ENCODE assay signal across 8 cellular contexts in the genomic region with DNA sequence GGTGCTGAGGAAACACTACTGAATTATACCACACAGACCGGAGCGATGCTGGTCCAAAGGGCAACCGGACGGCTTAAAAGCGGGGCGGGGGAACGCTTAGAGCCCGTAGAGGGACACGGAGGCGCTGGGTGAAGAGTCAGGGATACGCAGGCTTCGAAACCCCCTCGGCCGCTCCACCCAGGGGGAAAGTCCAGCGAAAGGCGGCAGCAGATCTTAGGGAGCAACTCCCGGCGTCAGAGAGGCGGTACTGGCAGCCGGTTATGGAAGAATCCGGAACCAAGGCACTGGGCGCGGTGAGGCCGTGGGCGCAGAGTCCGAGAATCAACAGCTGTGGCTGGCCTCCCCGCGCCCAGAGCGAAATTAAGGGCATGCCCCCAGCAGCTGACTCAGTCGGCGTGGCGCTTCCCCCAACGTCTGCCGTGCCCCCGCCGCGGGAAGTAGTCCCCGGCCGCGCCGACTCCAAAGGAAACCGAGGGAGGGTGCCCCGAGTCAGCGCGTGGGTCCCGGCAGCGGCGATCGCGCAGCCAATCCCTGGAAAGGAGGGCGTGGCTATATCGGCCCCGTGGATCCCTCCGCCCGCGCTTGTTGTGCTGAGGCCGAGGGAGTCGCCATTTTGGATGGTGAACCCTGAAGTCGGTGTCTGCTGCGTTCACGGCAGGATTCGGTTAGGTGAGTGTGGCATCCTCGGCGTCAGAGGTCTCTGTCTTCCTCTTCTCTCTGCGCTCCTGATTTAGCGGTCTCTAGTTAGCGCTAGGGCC. TPM values are rescaled to one million over a fixed set of nuclear protein-coding genes. Genes with fewer than 3 reads are reported as not detected.
DNase-seq lines count a peak whose midpoint lies in the region; ATAC-seq and TF ChIP-seq lines count a peak whose summit lies in the region.

Gene IST1 (plus strand): TSS at position 611 of the 758 bp plus-strand sequence. CDS start 20,110 bp downstream, outside the sequence.

- peaks cover 11% of the 10 kb centered on the region for H3K4me1 Mint-ChIP-seq in activated CD4-positive, alpha-beta T cell treated with anti-CD3 and anti-CD28 coated beads, Interleukin-2, amount 10 ng/mL, durations not matched to agents 24 days and 14 days

- peaks cover 10% of the 10 kb centered on the region for H3K36me3 Mint-ChIP-seq in activated CD4-positive, alpha-beta T cell treated with anti-CD3 and anti-CD28 coated beads, Interleukin-2, amount 10 ng/mL, durations not matched to agents 24 days and 14 days (ENCODE audit: low read depth)

- no peaks in the 10 kb centered on the region for H3K27me3 ChIP-seq in BE2C

- no peaks in the 10 kb centered on the region for H3K9me3 Mint-ChIP-seq in activated CD4-positive, alpha-beta T cell treated with anti-CD3 and anti-CD28 coated beads, Interleukin-2, amount 10 ng/mL, durations not matched to agents 24 days and 14 days

- intact Hi-C loops in activated CD4-positive, alpha-beta T cell treated with anti-CD3 and anti-CD28 coated beads, Interleukin-2, amount 10 ng/mL, durations not matched to agents 24 days and 14 days (cut with micrococcal nuclease): loop anchor here (1.0 to 5.0 kb wide), 8 partner anchors 11 to 199 kb away; partner anchors contain the start of genes AP1G1, ATXN1L, DHODH and PHLPP2

- peaks cover 3% of the 10 kb centered on the region; the same call in 1 of the 2 replicates for H3K4me1 ChIP-seq in BE2C

- H3K9me3 ChIP-seq in BE2C: no peaks in the 10 kb centered on the region

- peaks cover 1% of the 10 kb centered on the region for H3K27me3 Mint-ChIP-seq in activated CD4-positive, alpha-beta T cell treated with anti-CD3 and anti-CD28 coated beads, Interleukin-2, amount 10 ng/mL, durations not matched to agents 24 days and 14 days

- H3K27ac Mint-ChIP-seq in activated CD4-positive, alpha-beta T cell treated with anti-CD3 and anti-CD28 coated beads, Interleukin-2, amount 10 ng/mL, durations not matched to agents 24 days and 14 days: peak within 1 kb of the TSS; percentile 95

- peaks cover 10% of the 10 kb centered on the region for H3K36me3 ChIP-seq in BE2C

- peak; percentile 83 for ATAC-seq in HG03442 (IDR thresholded peaks at IDR 0.05; ENCODE audit: unreplicated experiment)

- peak within 1 kb of the TSS; percentile 95 for H3K4me3 Mint-ChIP-seq in activated CD4-positive, alpha-beta T cell treated with anti-CD3 and anti-CD28 coated beads, Interleukin-2, amount 10 ng/mL, durations not matched to agents 24 days and 14 days

- H3K4me3 ChIP-seq in BE2C (ENCODE audit: low read depth, low read length) (peak within 1 kb of the TSS; percentile 97), coronary artery (peak within 1 kb of the TSS; percentile 92)

- H3K27ac ChIP-seq in coronary artery: peak within 1 kb of the TSS; percentile 99

- TF ChIP-seq CTCF in BE2C (IDR thresholded peaks at IDR 0.05; ENCODE audit: low read depth, low read length) (no peak), coronary artery (IDR thresholded peaks at IDR 0.05) (no peak)

- DNase-seq in BE2C: peak; percentile 98
- DNase-seq in GM19238 (ENCODE audit: insufficient read length, low spot score): peak; percentile 94
- peak; percentile 87 to 98 for DNase-seq in NCI-H526 (lab: John Stamatoyannopoulos, UW)
- DNase-seq in activated CD4-positive, alpha-beta T cell treated with anti-CD3 and anti-CD28 coated beads, Interleukin-2, amount 10 ng/mL, durations not matched to agents 24 days and 14 days: peak; percentile 99
- DNase-seq in coronary artery (ENCODE audit: low spot score): peak; percentile 99
- DNase-seq in left kidney (ENCODE audit: low read depth, low spot score): peak; percentile 99
- peak; percentile 97 to 98 for DNase-seq in stimulated activated CD4-positive, alpha-beta T cell treated with anti-CD3 and anti-CD28 coated beads, Interleukin-2, amount 100 ng/mL, for 24 hours

RNA-seq across cellular contexts. Expression of gene IST1, which starts in this region (rescaled TPM):
- 207 TPM for polyA plus RNA-seq in BE2C (2012; ENCODE audit: insufficient read depth, insufficient read length, low read depth)
- total RNA-seq in activated CD4-positive, alpha-beta T cell treated with anti-CD3 and anti-CD28 coated beads, Interleukin-2, amount 10 ng/mL, durations not matched to agents 24 days and 14 days: 149 and 156 TPM in 2 replicates

Comparison
In these comparisons a context has a peak if more than half of its experiments do, and no peak if none do; other contexts are left out.
1. Peak in every context shown above with its lines: DNase-seq, ATAC-seq, H3K4me3 ChIP-seq and H3K27ac ChIP-seq.